Comparison of ENCODE assay signal across 2 cellular contexts in genomic region chr12:53684654-53685220, GRCh38.
A peak's percentile ranks its signal among the peaks of the same experiment; 100 is the strongest.
TF ChIP-seq lines count a peak whose summit lies in the region.

No MANE protein-coding gene starts in this region.

TF ChIP-seq in GM23338, 12 proteins besides CTCF, POLR2A, EP300 and RAD21:
- no peak for TF ChIP-seq ZNF114 (CRISPR knock-in tag; IDR thresholded peaks at IDR 0.05)
- TF ChIP-seq CREB1 (CRISPR knock-in tag; IDR thresholded peaks at IDR 0.05; ENCODE audit: low read depth): no peak
- no peak for TF ChIP-seq STAT1 (IDR thresholded peaks at IDR 0.05; ENCODE audit: unreplicated experiment)
- no peak for TF ChIP-seq JUNB (IDR thresholded peaks at IDR 0.05; ENCODE audit: unreplicated experiment)
- TF ChIP-seq POLR2AphosphoS5 (IDR thresholded peaks at IDR 0.05; ENCODE audit: low read depth): no peak
- no peak for TF ChIP-seq EZH2phosphoT487 (IDR thresholded peaks at IDR 0.05; ENCODE audit: unreplicated experiment)
- TF ChIP-seq NANOG (IDR thresholded peaks at IDR 0.05; ENCODE audit: borderline replicate concordance): no peak
- no peak for TF ChIP-seq EZH2 (IDR thresholded peaks at IDR 0.05; ENCODE audit: low read depth, unreplicated experiment)
- TF ChIP-seq REST (IDR thresholded peaks at IDR 0.05; ENCODE audit: unreplicated experiment): no peak
- no peak for TF ChIP-seq ZNF331 (CRISPR knock-in tag; IDR thresholded peaks at IDR 0.05; ENCODE audit: low read depth)
- TF ChIP-seq, protein P1, sequence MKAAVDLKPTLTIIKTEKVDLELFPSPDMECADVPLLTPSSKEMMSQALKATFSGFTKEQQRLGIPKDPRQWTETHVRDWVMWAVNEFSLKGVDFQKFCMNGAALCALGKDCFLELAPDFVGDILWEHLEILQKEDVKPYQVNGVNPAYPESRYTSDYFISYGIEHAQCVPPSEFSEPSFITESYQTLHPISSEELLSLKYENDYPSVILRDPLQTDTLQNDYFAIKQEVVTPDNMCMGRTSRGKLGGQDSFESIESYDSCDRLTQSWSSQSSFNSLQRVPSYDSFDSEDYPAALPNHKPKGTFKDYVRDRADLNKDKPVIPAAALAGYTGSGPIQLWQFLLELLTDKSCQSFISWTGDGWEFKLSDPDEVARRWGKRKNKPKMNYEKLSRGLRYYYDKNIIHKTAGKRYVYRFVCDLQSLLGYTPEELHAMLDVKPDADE (IDR thresholded peaks at IDR 0.05): no peak
- TF ChIP-seq, protein P2, sequence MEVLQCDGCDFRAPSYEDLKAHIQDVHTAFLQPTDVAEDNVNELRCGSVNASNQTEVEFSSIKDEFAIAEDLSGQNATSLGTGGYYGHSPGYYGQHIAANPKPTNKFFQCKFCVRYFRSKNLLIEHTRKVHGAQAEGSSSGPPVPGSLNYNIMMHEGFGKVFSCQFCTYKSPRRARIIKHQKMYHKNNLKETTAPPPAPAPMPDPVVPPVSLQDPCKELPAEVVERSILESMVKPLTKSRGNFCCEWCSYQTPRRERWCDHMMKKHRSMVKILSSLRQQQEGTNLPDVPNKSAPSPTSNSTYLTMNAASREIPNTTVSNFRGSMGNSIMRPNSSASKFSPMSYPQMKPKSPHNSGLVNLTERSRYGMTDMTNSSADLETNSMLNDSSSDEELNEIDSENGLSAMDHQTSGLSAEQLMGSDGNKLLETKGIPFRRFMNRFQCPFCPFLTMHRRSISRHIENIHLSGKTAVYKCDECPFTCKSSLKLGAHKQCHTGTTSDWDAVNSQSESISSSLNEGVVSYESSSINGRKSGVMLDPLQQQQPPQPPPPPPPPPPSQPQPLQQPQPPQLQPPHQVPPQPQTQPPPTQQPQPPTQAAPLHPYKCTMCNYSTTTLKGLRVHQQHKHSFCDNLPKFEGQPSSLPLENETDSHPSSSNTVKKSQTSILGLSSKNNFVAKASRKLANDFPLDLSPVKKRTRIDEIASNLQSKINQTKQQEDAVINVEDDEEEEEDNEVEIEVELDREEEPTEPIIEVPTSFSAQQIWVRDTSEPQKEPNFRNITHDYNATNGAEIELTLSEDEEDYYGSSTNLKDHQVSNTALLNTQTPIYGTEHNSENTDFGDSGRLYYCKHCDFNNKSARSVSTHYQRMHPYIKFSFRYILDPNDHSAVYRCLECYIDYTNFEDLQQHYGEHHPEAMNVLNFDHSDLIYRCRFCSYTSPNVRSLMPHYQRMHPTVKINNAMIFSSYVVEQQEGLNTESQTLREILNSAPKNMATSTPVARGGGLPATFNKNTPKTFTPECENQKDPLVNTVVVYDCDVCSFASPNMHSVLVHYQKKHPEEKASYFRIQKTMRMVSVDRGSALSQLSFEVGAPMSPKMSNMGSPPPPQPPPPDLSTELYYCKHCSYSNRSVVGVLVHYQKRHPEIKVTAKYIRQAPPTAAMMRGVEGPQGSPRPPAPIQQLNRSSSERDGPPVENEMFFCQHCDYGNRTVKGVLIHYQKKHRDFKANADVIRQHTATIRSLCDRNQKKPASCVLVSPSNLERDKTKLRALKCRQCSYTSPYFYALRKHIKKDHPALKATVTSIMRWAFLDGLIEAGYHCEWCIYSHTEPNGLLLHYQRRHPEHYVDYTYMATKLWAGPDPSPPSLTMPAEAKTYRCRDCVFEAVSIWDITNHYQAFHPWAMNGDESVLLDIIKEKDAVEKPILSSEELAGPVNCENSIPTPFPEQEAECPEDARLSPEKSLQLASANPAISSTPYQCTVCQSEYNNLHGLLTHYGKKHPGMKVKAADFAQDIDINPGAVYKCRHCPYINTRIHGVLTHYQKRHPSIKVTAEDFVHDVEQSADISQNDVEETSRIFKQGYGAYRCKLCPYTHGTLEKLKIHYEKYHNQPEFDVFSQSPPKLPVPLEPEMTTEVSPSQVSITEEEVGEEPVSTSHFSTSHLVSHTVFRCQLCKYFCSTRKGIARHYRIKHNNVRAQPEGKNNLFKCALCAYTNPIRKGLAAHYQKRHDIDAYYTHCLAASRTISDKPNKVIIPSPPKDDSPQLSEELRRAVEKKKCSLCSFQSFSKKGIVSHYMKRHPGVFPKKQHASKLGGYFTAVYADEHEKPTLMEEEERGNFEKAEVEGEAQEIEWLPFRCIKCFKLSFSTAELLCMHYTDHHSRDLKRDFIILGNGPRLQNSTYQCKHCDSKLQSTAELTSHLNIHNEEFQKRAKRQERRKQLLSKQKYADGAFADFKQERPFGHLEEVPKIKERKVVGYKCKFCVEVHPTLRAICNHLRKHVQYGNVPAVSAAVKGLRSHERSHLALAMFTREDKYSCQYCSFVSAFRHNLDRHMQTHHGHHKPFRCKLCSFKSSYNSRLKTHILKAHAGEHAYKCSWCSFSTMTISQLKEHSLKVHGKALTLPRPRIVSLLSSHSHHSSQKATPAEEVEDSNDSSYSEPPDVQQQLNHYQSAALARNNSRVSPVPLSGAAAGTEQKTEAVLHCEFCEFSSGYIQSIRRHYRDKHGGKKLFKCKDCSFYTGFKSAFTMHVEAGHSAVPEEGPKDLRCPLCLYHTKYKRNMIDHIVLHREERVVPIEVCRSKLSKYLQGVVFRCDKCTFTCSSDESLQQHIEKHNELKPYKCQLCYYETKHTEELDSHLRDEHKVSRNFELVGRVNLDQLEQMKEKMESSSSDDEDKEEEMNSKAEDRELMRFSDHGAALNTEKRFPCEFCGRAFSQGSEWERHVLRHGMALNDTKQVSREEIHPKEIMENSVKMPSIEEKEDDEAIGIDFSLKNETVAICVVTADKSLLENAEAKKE (CRISPR knock-in tag; IDR thresholded peaks at IDR 0.05): no peak

TF ChIP-seq in K562, 482 proteins besides CTCF, POLR2A, EP300 and RAD21:
- no peak for TF ChIP-seq GABPB2 (CRISPR knock-in tag; conservative IDR thresholded peaks at IDR 0.05)
- TF ChIP-seq ZFP36 (IDR thresholded peaks at IDR 0.05; ENCODE audit: low read depth, low read length, partially characterized antibody): peak; percentile 79
